ENCODE assay signal across 19 cellular contexts in genomic region chr14:30385925-30386324, GRCh38.
"Had no signal": no experiment of that assay in that cellular context is flagged by ENCODE, and none has a peak within 500 bp of the region (broad histone marks: within the 10 kb centered on the region; RNA-seq: fewer than 3 reads in every experiment).

No MANE protein-coding gene starts in this region.

- DNase-seq: activated CD4-positive, alpha-beta memory T cell treated with anti-CD3 and anti-CD28 coated beads, Interleukin-2, amount 10 ng/mL, durations not matched to agents 7 days and 5 days; activated CD4-positive, alpha-beta T cell treated with anti-CD3 and anti-CD28 coated beads, Interleukin-2, amount 10 ng/mL, durations not matched to agents 24 days and 14 days; activated effector memory CD4-positive, alpha-beta T cell treated with Interleukin-2 at 50 U/mL for 16 hours; activated naive CD4-positive, alpha-beta T cell treated with anti-CD3 and anti-CD28 coated beads, Interleukin-2, amount 10 ng/mL, durations not matched to agents 7 days and 5 days; activated T-cell treated with anti-CD3 and anti-CD28 coated beads, Interleukin-2, amount 50 U/mL, for 72 hours; anterior cingulate cortex; body of pancreas; cortex of kidney; endodermal cell; head of caudate nucleus; islet precursor cell; left cardiac atrium; ovary; stimulated activated CD4-positive, alpha-beta T cell treated with anti-CD3 and anti-CD28 coated beads, Interleukin-2, amount 100 ng/mL, for 48 hours; stimulated activated naive CD4-positive, alpha-beta T cell had no signal

- ATAC-seq: activated CD4-positive, CD25-positive, alpha-beta regulatory T cell treated with anti-CD3 and anti-CD28 coated beads, Interleukin-2, amount 50 U/mL, for 24 hours; activated T-cell treated with anti-CD3 and anti-CD28 coated beads, Interleukin-2, amount 50 U/mL, for 72 hours; body of pancreas; gastroesophageal sphincter; left cardiac atrium; natural killer cell treated with Interleukin-12 subunit alpha and Interleukin-12 subunit beta and Interleukin-15 and Interleukin-18, amount 100 ng/mL, for 72 hours had no signal

- H3K4me1 Mint-ChIP-seq: activated CD4-positive, alpha-beta memory T cell treated with anti-CD3 and anti-CD28 coated beads, Interleukin-2, amount 10 ng/mL, durations not matched to agents 7 days and 5 days; activated CD4-positive, alpha-beta T cell treated with anti-CD3 and anti-CD28 coated beads, Interleukin-2, amount 10 ng/mL, durations not matched to agents 24 days and 14 days; activated naive CD4-positive, alpha-beta T cell treated with anti-CD3 and anti-CD28 coated beads, Interleukin-2, amount 10 ng/mL, durations not matched to agents 7 days and 5 days; memory B cell had no signal

- H3K27ac Mint-ChIP-seq: activated CD4-positive, alpha-beta memory T cell treated with anti-CD3 and anti-CD28 coated beads, Interleukin-2, amount 10 ng/mL, durations not matched to agents 7 days and 5 days; activated CD4-positive, alpha-beta T cell treated with anti-CD3 and anti-CD28 coated beads, Interleukin-2, amount 10 ng/mL, durations not matched to agents 24 days and 14 days; activated naive CD4-positive, alpha-beta T cell treated with anti-CD3 and anti-CD28 coated beads, Interleukin-2, amount 10 ng/mL, durations not matched to agents 7 days and 5 days; activated T-cell treated with anti-CD3 and anti-CD28 coated beads, Interleukin-2, amount 50 U/mL, for 72 hours; endodermal cell; memory B cell; natural killer cell treated with Interleukin-12 subunit alpha and Interleukin-12 subunit beta and Interleukin-15 and Interleukin-18, amount 100 ng/mL, for 72 hours had no signal

- H3K9me3 Mint-ChIP-seq: activated CD4-positive, alpha-beta memory T cell treated with anti-CD3 and anti-CD28 coated beads, Interleukin-2, amount 10 ng/mL, durations not matched to agents 7 days and 5 days; activated CD4-positive, alpha-beta T cell treated with anti-CD3 and anti-CD28 coated beads, Interleukin-2, amount 10 ng/mL, durations not matched to agents 24 days and 14 days; activated naive CD4-positive, alpha-beta T cell treated with anti-CD3 and anti-CD28 coated beads, Interleukin-2, amount 10 ng/mL, durations not matched to agents 7 days and 5 days; activated T-cell treated with anti-CD3 and anti-CD28 coated beads, Interleukin-2, amount 50 U/mL, for 72 hours; endodermal cell; memory B cell had no signal

- H3K4me3 Mint-ChIP-seq: activated CD4-positive, alpha-beta memory T cell treated with anti-CD3 and anti-CD28 coated beads, Interleukin-2, amount 10 ng/mL, durations not matched to agents 7 days and 5 days; activated CD4-positive, alpha-beta T cell treated with anti-CD3 and anti-CD28 coated beads, Interleukin-2, amount 10 ng/mL, durations not matched to agents 24 days and 14 days; activated naive CD4-positive, alpha-beta T cell treated with anti-CD3 and anti-CD28 coated beads, Interleukin-2, amount 10 ng/mL, durations not matched to agents 7 days and 5 days; activated T-cell treated with anti-CD3 and anti-CD28 coated beads, Interleukin-2, amount 50 U/mL, for 72 hours; endodermal cell; memory B cell; natural killer cell treated with Interleukin-12 subunit alpha and Interleukin-12 subunit beta and Interleukin-15 and Interleukin-18, amount 100 ng/mL, for 72 hours had no signal

- H3K36me3 Mint-ChIP-seq: activated naive CD4-positive, alpha-beta T cell treated with anti-CD3 and anti-CD28 coated beads, Interleukin-2, amount 10 ng/mL, durations not matched to agents 7 days and 5 days; memory B cell; natural killer cell treated with Interleukin-12 subunit alpha and Interleukin-12 subunit beta and Interleukin-15 and Interleukin-18, amount 100 ng/mL, for 72 hours had no signal
